Comparison of ENCODE assay signal across 23 cellular contexts in genomic region chr21:39188521-39189139, GRCh38. TPM values are rescaled to one million over a fixed set of nuclear protein-coding genes. Genes with fewer than 3 reads are reported as not detected.
DNase-seq lines count a peak whose midpoint lies in the region; ATAC-seq and TF ChIP-seq lines count a peak whose summit lies in the region.
"Had no signal": no experiment of that assay in that cellular context is flagged by ENCODE, and none has a peak within 500 bp of the region (broad histone marks: within the 10 kb centered on the region; RNA-seq: fewer than 3 reads in every experiment).

No MANE protein-coding gene starts in this region.

- H3K27me3 ChIP-seq in uterus, result no peaks in the 10 kb centered on the region
- H3K27me3 ChIP-seq: BLaER1, dorsolateral prefrontal cortex had no signal

- H3K9me3 Mint-ChIP-seq in activated T-cell treated with anti-CD3 and anti-CD28 coated beads, Interleukin-2, amount 50 U/mL, for 24 hours, result no peaks in the 10 kb centered on the region
- H3K9me3 Mint-ChIP-seq in stimulated activated memory B cell treated with anti-CD40 and anti-IgM and Interleukin-4, amounts not matched to agents 10 μg/mL and 1 μg/mL and 100 μg/mL, for 72 hours, result no peaks in the 10 kb centered on the region
- H3K9me3 Mint-ChIP-seq: nephron had no signal

- no peak for TF ChIP-seq CTCF in uterus (IDR thresholded peaks at IDR 0.05)

- no peak overlapping the region for H3K27ac ChIP-seq in uterus
- H3K27ac ChIP-seq: BLaER1, KMS-11 had no signal

- intact Hi-C loops in uterus (cut with DNase I; ENCODE audit: low total_unique reads), result loop anchor here (10.0 kb wide), 1 partner anchor 196 kb away; a partner anchor contains a TSS

- TF ChIP-seq POLR2A in uterus (IDR thresholded peaks at IDR 0.05), result no peak

- no peaks in the 10 kb centered on the region for H3K27me3 Mint-ChIP-seq in activated T-cell treated with anti-CD3 and anti-CD28 coated beads, Interleukin-2, amount 50 U/mL, for 24 hours
- H3K27me3 Mint-ChIP-seq in stimulated activated memory B cell treated with anti-CD40 and anti-IgM and Interleukin-4, amounts not matched to agents 10 μg/mL and 1 μg/mL and 100 μg/mL, for 72 hours, result no peaks in the 10 kb centered on the region

- H3K36me3 Mint-ChIP-seq in activated T-cell treated with anti-CD3 and anti-CD28 coated beads, Interleukin-2, amount 50 U/mL, for 24 hours (ENCODE audit: low read depth), result peaks cover 22% of the 10 kb centered on the region
- H3K36me3 Mint-ChIP-seq in stimulated activated memory B cell treated with anti-CD40 and anti-IgM and Interleukin-4, amounts not matched to agents 10 μg/mL and 1 μg/mL and 100 μg/mL, for 72 hours, result no peaks in the 10 kb centered on the region

- H3K4me3 ChIP-seq in uterus, result no peak overlapping the region
- H3K4me3 ChIP-seq: BLaER1, dorsolateral prefrontal cortex had no signal

- ATAC-seq in stimulated activated memory B cell treated with anti-CD40 and anti-IgM and Interleukin-4, amounts not matched to agents 10 μg/mL and 1 μg/mL and 100 μg/mL, for 72 hours, result no peak
- ATAC-seq: activated CD8-positive, alpha-beta T cell treated with anti-CD3 and anti-CD28 coated beads, Interleukin-2, amount 10 ng/mL, durations not matched to agents 7 days and 5 days had no signal

- no peak for DNase-seq in activated T-cell treated with anti-CD3 and anti-CD28 coated beads, Interleukin-2, amount 50 U/mL, for 24 hours
- DNase-seq in activated T-cell treated with anti-CD3 and anti-CD28 coated beads for 4 hours (no peak), NCI-H187 treated with DMSO at 0.1 percent for 48 hours (lab: John Stamatoyannopoulos, UW) (peak; percentile 64), amniotic epithelial cell (ENCODE audit: low read depth) (peak; percentile 8), T-helper 9 cell (no peak), occipital lobe (lab: John Stamatoyannopoulos, UW) (no peak), uterus (no peak)
- DNase-seq: activated CD4-positive, CD25-positive, alpha-beta regulatory T cell; activated CD8-positive, alpha-beta T cell treated with anti-CD3 and anti-CD28 coated beads, Interleukin-2, amount 10 ng/mL, durations not matched to agents 7 days and 5 days; DMS153; dorsolateral prefrontal cortex; foreskin melanocyte; hippocampal formation; islet precursor cell; mesendoderm; NCI-H748 treated with DMSO at 0.1 percent for 48 hours; OCI-M1; SIG-M5; T-helper 2 cell had no signal

- no peaks in the 10 kb centered on the region for H3K36me3 ChIP-seq in uterus
- H3K36me3 ChIP-seq: BLaER1 had no signal

- no peaks in the 10 kb centered on the region for H3K4me1 ChIP-seq in uterus

- no peaks in the 10 kb centered on the region for H3K9me3 ChIP-seq in uterus
- H3K9me3 ChIP-seq: BLaER1 had no signal

- H3K4me1 Mint-ChIP-seq in activated T-cell treated with anti-CD3 and anti-CD28 coated beads, Interleukin-2, amount 50 U/mL, for 24 hours (ENCODE audit: low read depth), result peaks cover 62% of the 10 kb centered on the region
- H3K4me1 Mint-ChIP-seq in stimulated activated memory B cell treated with anti-CD40 and anti-IgM and Interleukin-4, amounts not matched to agents 10 μg/mL and 1 μg/mL and 100 μg/mL, for 72 hours, result peaks cover 36% of the 10 kb centered on the region

- peak overlapping the region; percentile 3 for H3K27ac Mint-ChIP-seq in activated T-cell treated with anti-CD3 and anti-CD28 coated beads, Interleukin-2, amount 50 U/mL, for 24 hours
- peak overlapping the region; percentile 70 for H3K27ac Mint-ChIP-seq in stimulated activated memory B cell treated with anti-CD40 and anti-IgM and Interleukin-4, amounts not matched to agents 10 μg/mL and 1 μg/mL and 100 μg/mL, for 72 hours
- H3K27ac Mint-ChIP-seq: activated CD8-positive, alpha-beta T cell treated with anti-CD3 and anti-CD28 coated beads, Interleukin-2, amount 10 ng/mL, durations not matched to agents 7 days and 5 days had no signal

- H3K4me3 Mint-ChIP-seq in activated T-cell treated with anti-CD3 and anti-CD28 coated beads, Interleukin-2, amount 50 U/mL, for 24 hours, result no peak overlapping the region
- no peak overlapping the region for H3K4me3 Mint-ChIP-seq in stimulated activated memory B cell treated with anti-CD40 and anti-IgM and Interleukin-4, amounts not matched to agents 10 μg/mL and 1 μg/mL and 100 μg/mL, for 72 hours
- H3K4me3 Mint-ChIP-seq: activated CD8-positive, alpha-beta T cell treated with anti-CD3 and anti-CD28 coated beads, Interleukin-2, amount 10 ng/mL, durations not matched to agents 7 days and 5 days; nephron had no signal

RNA-seq across cellular contexts. Expression of gene PSMG1, which starts 5.4 kb away (rescaled TPM):
- total RNA-seq in occipital lobe (23.7 TPM), uterus (10 to 100 TPM; 21.0 to 33.8 (median 23.4) TPM)

Comparison
In these comparisons a context has a peak if more than half of its experiments do, and no peak if none do; other contexts are left out.
1. DNase-seq: peak in NCI-H187 treated with DMSO at 0.1 percent for 48 hours (single experiment) and amniotic epithelial cell (single experiment); none in activated T-cell treated with anti-CD3 and anti-CD28 coated beads, Interleukin-2, amount 50 U/mL, for 24 hours (single experiment), activated T-cell treated with anti-CD3 and anti-CD28 coated beads for 4 hours (single experiment), T-helper 9 cell (single experiment), occipital lobe (single experiment) and uterus (0 of 2).